18 cellular contexts compared by ENCODE assay signal in genomic region chr4:166498541-166498940, GRCh38.
A peak's percentile ranks its signal among the peaks of the same experiment; 100 is the strongest.
DNase-seq lines count a peak whose midpoint lies in the region; ATAC-seq and TF ChIP-seq lines count a peak whose summit lies in the region.
"Had no signal": no experiment of that assay in that cellular context is flagged by ENCODE, and none has a peak within 500 bp of the region (broad histone marks: within the 10 kb centered on the region; RNA-seq: fewer than 3 reads in every experiment).

No MANE protein-coding gene starts in this region.

- no peak overlapping the region for H3K9ac ChIP-seq in neuronal stem cell (ENCODE audit: low read depth, low read length, poor library complexity)
- H3K9ac ChIP-seq: BLaER1 had no signal

- no peaks in the 10 kb centered on the region for H3K79me1 ChIP-seq in neuronal stem cell (ENCODE audit: low read depth, low read length)

- H3K14ac ChIP-seq in neuronal stem cell (ENCODE audit: low read length), result no peak overlapping the region

- WGBS in neuronal stem cell (ENCODE audit: extremely low coverage in 2 of 2, insufficient read length in 2 of 2, insufficient replicate concordance in 1 of 2), 2 donors, result no CpG with 5 or more reads among the region's 3 CpGs

- H2BK15ac ChIP-seq in neuronal stem cell (ENCODE audit: low read length), result no peak overlapping the region

- DNase-seq in NCI-H1048 (lab: John Stamatoyannopoulos, UW) (peak; percentile 84), astrocyte of the cerebellum (ENCODE audit: low read depth) (peak; percentile 24), fibroblast of pulmonary artery (ENCODE audit: low read depth) (peak; percentile 36), neuronal stem cell (ENCODE audit: low spot score) (no peak)
- DNase-seq in activated T-cell treated with anti-CD3 and anti-CD28 coated beads, Interleukin-2, amount 50 U/mL, for 1 hour, result no peak
- DNase-seq: Calu3; CD8-positive, alpha-beta T cell; DMS53; EL; KBM-7; NCI-H187 treated with DMSO at 0.1 percent for 48 hours had no signal

- H3K4me3 ChIP-seq in astrocyte of the cerebellum (ENCODE audit: low read depth, low read length) (no peak overlapping the region), fibroblast of pulmonary artery (replicated peaks; ENCODE audit: low read depth, low read length) (no peak overlapping the region), neuronal stem cell (ENCODE audit: low read length in 2 of 2) (no peak overlapping the region)
- H3K4me3 ChIP-seq: BLaER1, SJSA1 had no signal

- H3K27ac ChIP-seq in neuronal stem cell (replicated peaks; ENCODE audit: low read length), result no peak overlapping the region
- H3K27ac ChIP-seq: BLaER1, SJSA1 had no signal

- H3K4me2 ChIP-seq in neuronal stem cell (ENCODE audit: insufficient read depth, low read length, poor library complexity, severe bottlenecking), result no peak overlapping the region
- H3K4me2 ChIP-seq: BLaER1 had no signal

- no peak overlapping the region for H4K8ac ChIP-seq in neuronal stem cell (ENCODE audit: low read depth, low read length)

- H2AFZ ChIP-seq in neuronal stem cell (ENCODE audit: low read length), result peak overlapping the region; percentile 31

- no peaks in the 10 kb centered on the region for H3K27me3 ChIP-seq in neuronal stem cell (ENCODE audit: control insufficient read depth in 3 of 3, insufficient read depth in 3 of 3, low read depth in 1 of 3, low read length in 3 of 3)
- H3K27me3 ChIP-seq: BLaER1, SJSA1 had no signal

- no peak overlapping the region for H2BK12ac ChIP-seq in neuronal stem cell (ENCODE audit: low read length)

- in situ Hi-C loops in astrocyte of the cerebellum (cut with HindIII; ENCODE audit: low sequenced_read_pairs), result no loop called here

- no peaks in the 10 kb centered on the region for H3K36me3 ChIP-seq in neuronal stem cell (replicated peaks in 1 of 2; ENCODE audit: control insufficient read depth in 2 of 2, insufficient read depth in 2 of 2, low read length in 2 of 2)
- H3K36me3 ChIP-seq: BLaER1, SJSA1 had no signal

- H2AK5ac ChIP-seq in neuronal stem cell (ENCODE audit: low read depth, low read length), result no peak overlapping the region

- no peak overlapping the region for H2BK120ac ChIP-seq in neuronal stem cell (ENCODE audit: low read depth, low read length)

- H2BK5ac ChIP-seq in neuronal stem cell (ENCODE audit: low read length), result no peak overlapping the region

- no peak overlapping the region for H3K23ac ChIP-seq in neuronal stem cell (ENCODE audit: low read depth, low read length, poor library complexity)

- ATAC-seq in GM18517 (IDR thresholded peaks at IDR 0.05; ENCODE audit: unreplicated experiment) (no peak), HG03565 (IDR thresholded peaks at IDR 0.05; ENCODE audit: unreplicated experiment) (no peak), HG03135 (IDR thresholded peaks at IDR 0.05; ENCODE audit: unreplicated experiment) (no peak)
- ATAC-seq: CD8-positive, alpha-beta T cell; HepG2; Panc1 had no signal

- TF ChIP-seq CTCF in astrocyte of the cerebellum (IDR thresholded peaks at IDR 0.05; ENCODE audit: low read depth, low read length, missing control alignments), result no peak
- TF ChIP-seq CTCF in fibroblast of pulmonary artery (IDR thresholded peaks at IDR 0.05; ENCODE audit: low read length, missing control alignments), result no peak

- no peak overlapping the region for H3K4ac ChIP-seq in neuronal stem cell (ENCODE audit: low read length)

- H3K18ac ChIP-seq in neuronal stem cell (ENCODE audit: low read length), result no peak overlapping the region

- H4K91ac ChIP-seq in neuronal stem cell (ENCODE audit: low read depth, low read length, poor library complexity), result no peak overlapping the region

- H3K9me3 ChIP-seq in neuronal stem cell (replicated peaks in 1 of 2; ENCODE audit: control insufficient read depth in 2 of 2, insufficient read depth in 1 of 2, low read depth in 1 of 2, low read length in 2 of 2), result no peaks in the 10 kb centered on the region
- H3K9me3 ChIP-seq: BLaER1, SJSA1 had no signal

- peaks cover 0 to 3% of the 10 kb centered on the region in 2 donors for H3K4me1 ChIP-seq in neuronal stem cell (ENCODE audit: control insufficient read depth in 2 of 2, insufficient read depth in 1 of 2, low read depth in 1 of 2, low read length in 2 of 2)
- H3K4me1 ChIP-seq: SJSA1 had no signal

Comparison
In these comparisons a context has a peak if more than half of its experiments do, and no peak if none do; other contexts are left out.
1. DNase-seq: peak in NCI-H1048 (single experiment), astrocyte of the cerebellum (single experiment) and fibroblast of pulmonary artery (single experiment); none in neuronal stem cell (single experiment) and activated T-cell treated with anti-CD3 and anti-CD28 coated beads, Interleukin-2, amount 50 U/mL, for 1 hour (single experiment).